Comparison of ENCODE assay signal across 8 cellular contexts in the genomic region with DNA sequence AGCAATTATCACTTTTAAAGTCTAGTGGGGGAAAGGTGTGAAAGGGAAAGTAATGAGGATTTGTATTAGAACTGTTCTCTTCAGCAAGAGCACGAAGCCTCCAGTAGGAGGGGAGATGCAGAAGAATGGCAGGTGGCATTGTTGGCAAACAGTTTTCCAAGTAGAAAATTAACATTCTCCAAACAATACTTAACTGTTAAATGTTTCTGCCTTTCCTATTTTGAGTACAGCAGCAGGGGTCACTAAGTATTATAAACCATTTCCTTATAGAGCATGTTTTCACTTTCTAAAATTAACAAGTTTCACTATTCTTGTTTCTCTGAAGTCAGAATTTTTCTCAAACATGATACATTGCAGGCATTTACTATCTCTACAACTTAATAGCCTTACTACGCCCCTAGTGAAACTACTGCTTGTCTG. TPM values are rescaled to one million over a fixed set of nuclear protein-coding genes. Genes with fewer than 3 reads are reported as not detected.
DNase-seq lines count a peak whose midpoint lies in the region; ATAC-seq, FAIRE-seq and TF ChIP-seq lines count a peak whose summit lies in the region.

No MANE protein-coding gene starts in this region.

- H2BK120ac ChIP-seq in neuronal stem cell (ENCODE audit: low read depth, low read length), result no peak overlapping the region

- H3K36me3 Mint-ChIP-seq in stimulated activated naive CD8-positive, alpha-beta T cell treated with anti-CD3 and anti-CD28 coated beads, Interleukin-15, Interleukin-2, amounts not matched to agents 100 ng/mL and 50 ng/mL, for 24 hours (ENCODE audit: low read depth), result peaks cover 25% of the 10 kb centered on the region

- no peak overlapping the region for H4K8ac ChIP-seq in neuronal stem cell (ENCODE audit: low read depth, low read length)

- no peak for ATAC-seq in stimulated activated naive CD8-positive, alpha-beta T cell treated with anti-CD3 and anti-CD28 coated beads, Interleukin-15, Interleukin-2, amounts not matched to agents 100 U/mL and 50 U/mL, for 24 hours
- ATAC-seq in HG02610 (IDR thresholded peaks at IDR 0.05; ENCODE audit: unreplicated experiment) (peak; percentile 77), HG03521 (IDR thresholded peaks at IDR 0.05; ENCODE audit: unreplicated experiment) (peak; percentile 73)

- TF ChIP-seq EP300 in tibial nerve (IDR thresholded peaks at IDR 0.05), result no peak

- H3K36me3 ChIP-seq in neuronal stem cell (replicated peaks in 1 of 2; ENCODE audit: control insufficient read depth in 2 of 2, insufficient read depth in 2 of 2, low read length in 2 of 2) (no peaks in the 10 kb centered on the region), tibial nerve (no peaks in the 10 kb centered on the region)

- DNase-seq in stimulated activated naive CD8-positive, alpha-beta T cell treated with anti-CD3 and anti-CD28 coated beads, Interleukin-15, Interleukin-2, amounts not matched to agents 100 U/mL and 50 U/mL, for 24 hours, result no peak
- DNase-seq in HTR-8/SVneo (ENCODE audit: insufficient read length, low spot score), result no peak
- DNase-seq in posterior cingulate gyrus, result no peak
- DNase-seq in neuronal stem cell (ENCODE audit: low spot score), result no peak
- DNase-seq in tibial nerve (ENCODE audit: low spot score in 2 of 2), result no peak

- no peak overlapping the region for H3K18ac ChIP-seq in neuronal stem cell (ENCODE audit: low read length)

- no peak overlapping the region for H4K91ac ChIP-seq in neuronal stem cell (ENCODE audit: low read depth, low read length, poor library complexity)

- no peak overlapping the region for H3K27ac ChIP-seq in neuronal stem cell (replicated peaks; ENCODE audit: low read length)
- H3K27ac ChIP-seq in tibial nerve, result no peak overlapping the region

- H3K9me3 ChIP-seq in neuronal stem cell (replicated peaks in 1 of 2; ENCODE audit: control insufficient read depth in 2 of 2, insufficient read depth in 1 of 2, low read depth in 1 of 2, low read length in 2 of 2) (no peaks in the 10 kb centered on the region), tibial nerve (no peaks in the 10 kb centered on the region)

- H3K79me1 ChIP-seq in neuronal stem cell (ENCODE audit: low read depth, low read length), result no peaks in the 10 kb centered on the region

- H3K4me1 Mint-ChIP-seq in stimulated activated naive CD8-positive, alpha-beta T cell treated with anti-CD3 and anti-CD28 coated beads, Interleukin-15, Interleukin-2, amounts not matched to agents 100 ng/mL and 50 ng/mL, for 24 hours (ENCODE audit: low read depth), result peaks cover 93% of the 10 kb centered on the region

- H3K27me3 ChIP-seq in neuronal stem cell (ENCODE audit: control insufficient read depth in 3 of 3, insufficient read depth in 3 of 3, low read depth in 1 of 3, low read length in 3 of 3) (no peaks in the 10 kb centered on the region), tibial nerve (no peaks in the 10 kb centered on the region)

- no peak for TF ChIP-seq CTCF in tibial nerve (IDR thresholded peaks at IDR 0.05)

- peak overlapping the region; percentile 97 for H3K27ac Mint-ChIP-seq in stimulated activated naive CD8-positive, alpha-beta T cell treated with anti-CD3 and anti-CD28 coated beads, Interleukin-15, Interleukin-2, amounts not matched to agents 100 ng/mL and 50 ng/mL, for 24 hours

- no peak overlapping the region for H3K14ac ChIP-seq in neuronal stem cell (ENCODE audit: low read length)

- intact Hi-C loops in posterior cingulate gyrus (cut with DNase I), result no loop called here

- no peak overlapping the region for H2AFZ ChIP-seq in neuronal stem cell (ENCODE audit: low read length)

- no peak overlapping the region for H3K4ac ChIP-seq in neuronal stem cell (ENCODE audit: low read length)

- H3K4me3 Mint-ChIP-seq in stimulated activated naive CD8-positive, alpha-beta T cell treated with anti-CD3 and anti-CD28 coated beads, Interleukin-15, Interleukin-2, amounts not matched to agents 100 ng/mL and 50 ng/mL, for 24 hours, result peak overlapping the region; percentile 65

- no peaks in the 10 kb centered on the region for H3K27me3 Mint-ChIP-seq in stimulated activated naive CD8-positive, alpha-beta T cell treated with anti-CD3 and anti-CD28 coated beads, Interleukin-15, Interleukin-2, amounts not matched to agents 100 ng/mL and 50 ng/mL, for 24 hours

- H3K23ac ChIP-seq in neuronal stem cell (ENCODE audit: low read depth, low read length, poor library complexity), result no peak overlapping the region

- TF ChIP-seq POLR2A in tibial nerve (IDR thresholded peaks at IDR 0.05), result no peak

- no peak for FAIRE-seq in HTR-8/SVneo (lab: Jason Lieb, UNC)

- peaks cover 11 to 15% of the 10 kb centered on the region in 2 donors for H3K4me1 ChIP-seq in neuronal stem cell (ENCODE audit: control insufficient read depth in 2 of 2, insufficient read depth in 1 of 2, low read depth in 1 of 2, low read length in 2 of 2)
- peaks cover 0 to 8% (median 0%) of the 10 kb centered on the region in 4 donors for H3K4me1 ChIP-seq in tibial nerve

- no peaks in the 10 kb centered on the region for H3K9me3 Mint-ChIP-seq in stimulated activated naive CD8-positive, alpha-beta T cell treated with anti-CD3 and anti-CD28 coated beads, Interleukin-15, Interleukin-2, amounts not matched to agents 100 ng/mL and 50 ng/mL, for 24 hours

- no CpG with 5 or more reads among the region's 2 CpGs for WGBS in neuronal stem cell (ENCODE audit: extremely low coverage in 2 of 2, insufficient read length in 2 of 2, insufficient replicate concordance in 1 of 2), 2 donors
- 71 to 73% methylated on average over 2 of the region's 2 CpGs for WGBS in tibial nerve, 2 donors

- no peak overlapping the region for H2BK12ac ChIP-seq in neuronal stem cell (ENCODE audit: low read length)

- no peak overlapping the region for H2AK5ac ChIP-seq in neuronal stem cell (ENCODE audit: low read depth, low read length)

- no peak overlapping the region for H3K9ac ChIP-seq in neuronal stem cell (ENCODE audit: low read depth, low read length, poor library complexity)

- no peak overlapping the region for H2BK5ac ChIP-seq in neuronal stem cell (ENCODE audit: low read length)

- no peak overlapping the region for H3K4me2 ChIP-seq in neuronal stem cell (ENCODE audit: insufficient read depth, low read length, poor library complexity, severe bottlenecking)

- H2BK15ac ChIP-seq in neuronal stem cell (ENCODE audit: low read length), result no peak overlapping the region

- no peak overlapping the region for H3K4me3 ChIP-seq in neuronal stem cell (ENCODE audit: low read length in 2 of 2)
- H3K4me3 ChIP-seq in tibial nerve, result no peak overlapping the region

RNA-seq across cellular contexts. Expression of a gene that starts 58.7 kb away (rescaled TPM):
- 17.2 TPM for polyA plus RNA-seq in neuronal stem cell (2013, experiment 1 of 2)
- polyA plus RNA-seq in neuronal stem cell (2013, experiment 2 of 2), result 17.0 TPM
- 10 to 100 TPM in 1 of 4 donors, 1 to 10 TPM in 3; 1.9 to 11.7 (median 8.3) TPM for total RNA-seq in tibial nerve
